26 cellular contexts compared by ENCODE assay signal in genomic region chr9:137499858-137500661, GRCh38. TPM values are rescaled to one million over a fixed set of nuclear protein-coding genes. Genes with fewer than 3 reads are reported as not detected.
"Had no signal": no experiment of that assay in that cellular context is flagged by ENCODE, and none has a peak within 500 bp of the region (broad histone marks: within the 10 kb centered on the region; RNA-seq: fewer than 3 reads in every experiment).

No MANE protein-coding gene starts in this region.

- H3K4me3 ChIP-seq: breast epithelium, Peyer's patch had no signal

- H3K9me3 ChIP-seq: breast epithelium, Peyer's patch had no signal

- H3K27ac ChIP-seq: breast epithelium, Peyer's patch, RWPE1 had no signal

- H3K27me3 ChIP-seq: breast epithelium, Peyer's patch had no signal

- H3K27me3 Mint-ChIP-seq: activated B cell treated with CpG ODN at 0.5 μM for 24 hours; activated CD4-positive, alpha-beta T cell treated with anti-CD3 and anti-CD28 coated beads, Interleukin-2, amount 10 ng/mL, durations not matched to agents 24 days and 14 days; activated CD8-positive, alpha-beta memory T cell treated with anti-CD3 and anti-CD28 coated beads, Interleukin-2, amount 10 ng/mL, durations not matched to agents 7 days and 5 days; activated naive CD4-positive, alpha-beta T cell treated with anti-CD3 and anti-CD28 coated beads, Interleukin-2, amount 50 U/mL, for 24 hours; activated T-cell treated with anti-CD3 and anti-CD28 coated beads, Interleukin-2, amount 50 U/mL, for 24 hours had no signal

- H3K4me1 ChIP-seq: breast epithelium, Peyer's patch had no signal

- H3K4me1 Mint-ChIP-seq: activated naive CD4-positive, alpha-beta T cell treated with anti-CD3 and anti-CD28 coated beads, Interleukin-2, amount 50 U/mL, for 24 hours had no signal

- ATAC-seq: activated CD8-positive, alpha-beta memory T cell treated with anti-CD3 and anti-CD28 coated beads, Interleukin-2, amount 10 ng/mL, durations not matched to agents 7 days and 5 days had no signal

- H3K27ac Mint-ChIP-seq: activated B cell treated with CpG ODN at 0.5 μM for 24 hours; activated CD4-positive, alpha-beta T cell treated with anti-CD3 and anti-CD28 coated beads, Interleukin-2, amount 10 ng/mL, durations not matched to agents 24 days and 14 days; activated CD8-positive, alpha-beta memory T cell treated with anti-CD3 and anti-CD28 coated beads, Interleukin-2, amount 10 ng/mL, durations not matched to agents 7 days and 5 days; activated naive CD4-positive, alpha-beta T cell treated with anti-CD3 and anti-CD28 coated beads, Interleukin-2, amount 50 U/mL, for 24 hours; activated T-cell treated with anti-CD3 and anti-CD28 coated beads, Interleukin-2, amount 50 U/mL, for 24 hours; activated T-helper 1 cell treated with anti-CD3 and anti-CD28 coated beads, Interleukin-12 subunit alpha, Interleukin-12 subunit beta, Interleukin-2, Interleukin-4 antibody, amounts not matched to agents 30 ng/mL and 10 ng/mL and 1 ng/mL, durations not matched to agents 14 hours and 24 hours and 36 hours; T-helper 1 cell treated with Interleukin-12 subunit alpha and Interleukin-12 subunit beta and Interleukin-4 antibody, amounts not matched to agents 30 μg/mL and 1 μg/mL, for 36 hours had no signal

- H3K9me3 Mint-ChIP-seq: activated B cell treated with CpG ODN at 0.5 μM for 24 hours; activated CD4-positive, alpha-beta T cell treated with anti-CD3 and anti-CD28 coated beads, Interleukin-2, amount 10 ng/mL, durations not matched to agents 24 days and 14 days; activated naive CD4-positive, alpha-beta T cell treated with anti-CD3 and anti-CD28 coated beads, Interleukin-2, amount 50 U/mL, for 24 hours; activated T-cell treated with anti-CD3 and anti-CD28 coated beads, Interleukin-2, amount 50 U/mL, for 24 hours had no signal

- H3K4me3 Mint-ChIP-seq: activated B cell treated with CpG ODN at 0.5 μM for 24 hours; activated CD4-positive, alpha-beta T cell treated with anti-CD3 and anti-CD28 coated beads, Interleukin-2, amount 10 ng/mL, durations not matched to agents 24 days and 14 days; activated CD8-positive, alpha-beta memory T cell treated with anti-CD3 and anti-CD28 coated beads, Interleukin-2, amount 10 ng/mL, durations not matched to agents 7 days and 5 days; activated naive CD4-positive, alpha-beta T cell treated with anti-CD3 and anti-CD28 coated beads, Interleukin-2, amount 50 U/mL, for 24 hours; activated T-cell treated with anti-CD3 and anti-CD28 coated beads, Interleukin-2, amount 50 U/mL, for 24 hours; activated T-helper 1 cell treated with anti-CD3 and anti-CD28 coated beads, Interleukin-12 subunit alpha, Interleukin-12 subunit beta, Interleukin-2, Interleukin-4 antibody, amounts not matched to agents 30 ng/mL and 10 ng/mL and 1 ng/mL, durations not matched to agents 14 hours and 24 hours and 36 hours; T-helper 1 cell treated with Interleukin-12 subunit alpha and Interleukin-12 subunit beta and Interleukin-4 antibody, amounts not matched to agents 30 μg/mL and 1 μg/mL, for 36 hours had no signal

- DNase-seq: activated B cell treated with CpG ODN at 0.5 μM for 24 hours; activated CD4-positive, alpha-beta T cell treated with anti-CD3 and anti-CD28 coated beads for 1 hour; activated CD4-positive, alpha-beta T cell treated with anti-CD3 and anti-CD28 coated beads, Interleukin-2, amount 10 ng/mL, durations not matched to agents 24 days and 14 days; activated CD4-positive, alpha-beta T cell treated with anti-CD3 and anti-CD28 coated beads, Interleukin-2, amount 50 U/mL, for 48 hours; activated CD8-positive, alpha-beta memory T cell treated with anti-CD3 and anti-CD28 coated beads, Interleukin-2, amount 10 ng/mL, durations not matched to agents 7 days and 5 days; activated effector memory CD4-positive, alpha-beta T cell treated with Interleukin-2 at 50 U/mL for 16 hours; activated naive CD4-positive, alpha-beta T cell; activated T-cell treated with anti-CD3 and anti-CD28 coated beads, Interleukin-2, amount 50 U/mL, for 24 hours; caudate nucleus; Karpas-422; MM.1S; NCI-H1105 treated with DMSO at 0.1 percent for 48 hours; NCI-H1436 treated with DMSO at 0.1 percent for 48 hours; NCI-H187; NCI-H2081; NCI-H446; NCI-H524; Peyer's patch; SHP77 had no signal

RNA-seq across cellular contexts. Expression of gene ENTPD8, which starts 58.9 kb away (rescaled TPM):
- total RNA-seq: activated B cell treated with CpG ODN at 0.5 μM for 24 hours; activated CD4-positive, alpha-beta T cell treated with anti-CD3 and anti-CD28 coated beads, Interleukin-2, amount 10 ng/mL, durations not matched to agents 24 days and 14 days; activated CD8-positive, alpha-beta memory T cell treated with anti-CD3 and anti-CD28 coated beads, Interleukin-2, amount 10 ng/mL, durations not matched to agents 7 days and 5 days; activated T-helper 1 cell treated with anti-CD3 and anti-CD28 coated beads, Interleukin-12 subunit alpha, Interleukin-12 subunit beta, Interleukin-2, Interleukin-4 antibody, amounts not matched to agents 30 ng/mL and 10 ng/mL and 1 ng/mL, durations not matched to agents 14 hours and 24 hours and 36 hours; aorta; SK-MEL-5 had no signal
